ENCODE assay signal across 8 cellular contexts in genomic region chr2:197515798-197516761, GRCh38. TPM values are rescaled to one million over a fixed set of nuclear protein-coding genes. Genes with fewer than 3 reads are reported as not detected.
DNase-seq lines count a peak whose midpoint lies in the region; ATAC-seq and TF ChIP-seq lines count a peak whose summit lies in the region.

Gene MOB4 (plus strand): TSS chr2:197516066. CDS start chr2:197516087, 21 bp downstream.

- H3K4me3 ChIP-seq in left ventricle myocardium inferior (peak within 1 kb of the TSS; percentile 95), prostate gland (peak within 1 kb of the TSS; percentile 77 to 99), urinary bladder (ENCODE audit: low read depth, low read length) (peak within 1 kb of the TSS; percentile 83)

- peak within 1 kb of the TSS; percentile 95 for H3K4me3 Mint-ChIP-seq in T-helper 17 cell

- no peaks in the 10 kb centered on the region for H3K36me3 ChIP-seq in left ventricle myocardium inferior
- H3K36me3 ChIP-seq in prostate gland: no peaks in the 10 kb centered on the region
- no peaks in the 10 kb centered on the region for H3K36me3 ChIP-seq in urinary bladder (ENCODE audit: insufficient read depth)

- TF ChIP-seq CTCF in left ventricle myocardium inferior (IDR thresholded peaks at IDR 0.05; ENCODE audit: borderline replicate concordance) (no peak), prostate gland (IDR thresholded peaks at IDR 0.05) (peak in 2 of 4 experiments; percentile 40 to 41)

- DNase-seq in NCI-H1694 treated with DMSO at 0.1 percent for 48 hours (lab: John Stamatoyannopoulos, UW): peak; percentile 85
- peak; percentile 91 to 93 (median 92) for DNase-seq in T-helper 17 cell
- peak; percentile 59 to 96 (median 92) for DNase-seq in amygdala (lab: John Stamatoyannopoulos, UW)
- DNase-seq in left ventricle myocardium inferior: peak; percentile 96
- peak; percentile 94 for DNase-seq in prostate gland (ENCODE audit: low spot score)

- H3K27ac ChIP-seq in left ventricle myocardium inferior (replicated peaks) (peak within 1 kb of the TSS; percentile 97), prostate gland (peak within 1 kb of the TSS; percentile 95 to 97), urinary bladder (ENCODE audit: low read depth) (peak within 1 kb of the TSS; percentile 85)

- H3K9me3 ChIP-seq in T-helper 17 cell (ENCODE audit: control insufficient read depth, low read length, poor library complexity, severe bottlenecking): no peaks in the 10 kb centered on the region
- H3K9me3 ChIP-seq in left ventricle myocardium inferior (replicated peaks): no peaks in the 10 kb centered on the region
- H3K9me3 ChIP-seq in prostate gland: no peaks in the 10 kb centered on the region

- H3K27me3 Mint-ChIP-seq in T-helper 17 cell: no peaks in the 10 kb centered on the region

- no peaks in the 10 kb centered on the region for H3K36me3 Mint-ChIP-seq in T-helper 17 cell (ENCODE audit: low read depth)

- peak within 1 kb of the TSS; percentile 99 for H3K27ac Mint-ChIP-seq in T-helper 17 cell

- peaks cover 28% of the 10 kb centered on the region for H3K4me1 Mint-ChIP-seq in T-helper 17 cell

- peaks cover 48% of the 10 kb centered on the region for H3K4me1 ChIP-seq in left ventricle myocardium inferior
- no peaks in the 10 kb centered on the region for H3K4me1 ChIP-seq in prostate gland (replicated peaks)
- H3K4me1 ChIP-seq in urinary bladder (ENCODE audit: insufficient read depth): no peaks in the 10 kb centered on the region

- intact Hi-C loops in left ventricle myocardium inferior (cut with micrococcal nuclease) (no loop called here), prostate gland (cut with DNase I) (loop anchor here (5.0 kb wide), 1 partner anchor 191 kb away; the partner anchor contains the start of gene MARS2)

- no peaks in the 10 kb centered on the region for H3K27me3 ChIP-seq in left ventricle myocardium inferior (ENCODE audit: low read depth)
- no peaks in the 10 kb centered on the region for H3K27me3 ChIP-seq in prostate gland (replicated peaks; ENCODE audit: insufficient read depth)

- TF ChIP-seq POLR2A in GM15510 (IDR thresholded peaks at IDR 0.05; ENCODE audit: borderline replicate concordance, extremely low read depth, insufficient read length): peak; percentile 95
- TF ChIP-seq POLR2A in prostate gland (IDR thresholded peaks at IDR 0.05): peak; percentile 97

- WGBS in prostate gland: under 1% methylated on average over 49 of the region's 75 CpGs
- under 1% methylated on average over 75 of the region's 75 CpGs for WGBS in urinary bladder

- peak; percentile 94 for ATAC-seq in HG02885 (IDR thresholded peaks at IDR 0.05; ENCODE audit: poor library complexity, unreplicated experiment)
- peak; percentile 90 for ATAC-seq in T-helper 17 cell

RNA-seq across cellular contexts. Expression of gene MOB4, which starts in this region (rescaled TPM):
- total RNA-seq in T-helper 17 cell (10 to 100 TPM; 16.3 to 28.9 TPM), left ventricle myocardium inferior (35.7 TPM), prostate gland (10 to 100 TPM; 13.7 to 23.4 TPM), urinary bladder (67.7 TPM)
- polyA plus RNA-seq in urinary bladder: 41.2 TPM

Comparison
In these comparisons a context has a peak if more than half of its experiments do, and no peak if none do; other contexts are left out.
1. Peak in every context shown above with its lines: DNase-seq, ATAC-seq, H3K4me3 ChIP-seq and H3K27ac ChIP-seq.